Comparison of ENCODE assay signal across 1 cellular context in the genomic region with DNA sequence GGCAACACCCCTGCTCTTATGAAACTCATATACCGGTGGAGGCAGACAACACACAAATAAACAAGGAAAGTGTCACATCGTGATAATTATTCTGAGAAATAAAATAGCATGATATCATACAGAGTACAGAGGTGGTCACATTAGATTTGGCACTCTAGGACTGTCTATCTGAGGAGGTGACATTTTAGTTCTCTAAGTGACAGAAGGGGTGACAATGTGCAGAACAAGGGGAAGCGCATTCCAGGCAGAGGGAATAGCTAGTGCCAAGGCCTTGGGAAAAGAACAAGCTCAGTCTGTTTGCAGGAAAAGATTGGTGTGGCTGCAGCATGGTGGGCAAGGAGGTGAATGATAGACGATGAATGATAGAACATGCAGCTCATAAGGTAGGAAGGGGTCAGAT.
TF ChIP-seq lines count a peak whose summit lies in the region.

No MANE protein-coding gene starts in this region.

TF ChIP-seq in IMR-90, 13 proteins besides CTCF, POLR2A, EP300 and RAD21:
- no peak for TF ChIP-seq NFE2L2 (IDR thresholded peaks at IDR 0.05; ENCODE audit: low read depth, low read length)
- TF ChIP-seq MAFK (IDR thresholded peaks at IDR 0.05; ENCODE audit: low read depth, low read length): no peak
- TF ChIP-seq RCOR1 (IDR thresholded peaks at IDR 0.05; ENCODE audit: insufficient replicate concordance, low read length): no peak
- TF ChIP-seq, protein P1, sequence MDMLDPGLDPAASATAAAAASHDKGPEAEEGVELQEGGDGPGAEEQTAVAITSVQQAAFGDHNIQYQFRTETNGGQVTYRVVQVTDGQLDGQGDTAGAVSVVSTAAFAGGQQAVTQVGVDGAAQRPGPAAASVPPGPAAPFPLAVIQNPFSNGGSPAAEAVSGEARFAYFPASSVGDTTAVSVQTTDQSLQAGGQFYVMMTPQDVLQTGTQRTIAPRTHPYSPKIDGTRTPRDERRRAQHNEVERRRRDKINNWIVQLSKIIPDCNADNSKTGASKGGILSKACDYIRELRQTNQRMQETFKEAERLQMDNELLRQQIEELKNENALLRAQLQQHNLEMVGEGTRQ (IDR thresholded peaks at IDR 0.05; ENCODE audit: low read depth, low read length): no peak
- TF ChIP-seq RFX5 (IDR thresholded peaks at IDR 0.05; ENCODE audit: low read depth, low read length): no peak
- no peak for TF ChIP-seq FOS (IDR thresholded peaks at IDR 0.05; ENCODE audit: low read depth, low read length)
- TF ChIP-seq SMC3 (IDR thresholded peaks at IDR 0.05; ENCODE audit: low read depth, low read length): no peak
- TF ChIP-seq, protein P2, sequence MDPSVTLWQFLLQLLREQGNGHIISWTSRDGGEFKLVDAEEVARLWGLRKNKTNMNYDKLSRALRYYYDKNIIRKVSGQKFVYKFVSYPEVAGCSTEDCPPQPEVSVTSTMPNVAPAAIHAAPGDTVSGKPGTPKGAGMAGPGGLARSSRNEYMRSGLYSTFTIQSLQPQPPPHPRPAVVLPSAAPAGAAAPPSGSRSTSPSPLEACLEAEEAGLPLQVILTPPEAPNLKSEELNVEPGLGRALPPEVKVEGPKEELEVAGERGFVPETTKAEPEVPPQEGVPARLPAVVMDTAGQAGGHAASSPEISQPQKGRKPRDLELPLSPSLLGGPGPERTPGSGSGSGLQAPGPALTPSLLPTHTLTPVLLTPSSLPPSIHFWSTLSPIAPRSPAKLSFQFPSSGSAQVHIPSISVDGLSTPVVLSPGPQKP (IDR thresholded peaks at IDR 0.05; ENCODE audit: borderline replicate concordance, low read depth, low read length): no peak
- TF ChIP-seq MAZ (IDR thresholded peaks at IDR 0.05; ENCODE audit: borderline replicate concordance, low read depth, low read length): no peak
- TF ChIP-seq MXI1 (IDR thresholded peaks at IDR 0.05; ENCODE audit: borderline replicate concordance, low read depth, low read length): no peak
- TF ChIP-seq CEBPB (IDR thresholded peaks at IDR 0.05; ENCODE audit: low read depth, low read length): no peak
- no peak for TF ChIP-seq BHLHE40 (IDR thresholded peaks at IDR 0.05; ENCODE audit: low read depth, low read length)
